In the genomic region with DNA sequence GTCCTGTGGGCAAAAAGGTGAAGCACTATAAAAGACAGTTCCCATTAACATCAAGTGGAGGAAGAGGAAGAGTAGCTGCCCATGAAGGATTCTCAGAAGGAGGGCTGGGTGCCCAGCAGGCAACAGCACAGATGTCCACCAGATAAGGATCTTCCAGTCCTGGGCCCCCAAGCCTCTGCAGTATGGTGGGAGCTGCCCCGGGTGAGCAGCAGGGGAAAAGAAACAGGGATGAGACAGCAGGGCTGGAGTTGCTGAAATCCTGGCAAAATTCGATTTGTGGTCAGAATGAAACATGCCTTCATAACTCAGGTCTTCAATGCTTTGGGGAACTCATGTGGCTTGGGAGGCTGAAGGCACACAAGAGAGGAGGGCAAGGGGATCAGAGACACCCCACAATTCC, we compare ENCODE assay signal across 27 cellular contexts.
DNase-seq lines count a peak whose midpoint lies in the region; ATAC-seq, FAIRE-seq and TF ChIP-seq lines count a peak whose summit lies in the region.
"Had no signal": no experiment of that assay in that cellular context is flagged by ENCODE, and none has a peak within 500 bp of the region (broad histone marks: within the 10 kb centered on the region; RNA-seq: fewer than 3 reads in every experiment).

No MANE protein-coding gene starts in this region.

- H3K4me1 ChIP-seq in BE2C: peaks cover 17% of the 10 kb centered on the region
- H3K4me1 ChIP-seq in endodermal cell (ENCODE audit: control insufficient read depth, insufficient read depth, low read length): no peaks in the 10 kb centered on the region
- H3K4me1 ChIP-seq in neural progenitor cell: peaks cover 29% of the 10 kb centered on the region
- no peaks in the 10 kb centered on the region for H3K4me1 ChIP-seq in HepG2 (ENCODE audit: insufficient read depth, low read length)
- H3K4me1 ChIP-seq in MM.1S (ENCODE audit: low read length): no peaks in the 10 kb centered on the region
- H3K4me1 ChIP-seq in mammary epithelial cell (ENCODE audit: insufficient read depth, low read length): no peaks in the 10 kb centered on the region
- H3K4me1 ChIP-seq: upper lobe of right lung had no signal

- H3K27me3 Mint-ChIP-seq in endodermal cell (ENCODE audit: insufficient read depth): peaks cover 18% of the 10 kb centered on the region
- no peaks in the 10 kb centered on the region for H3K27me3 Mint-ChIP-seq in neural progenitor cell (ENCODE audit: insufficient read depth, low read depth)
- H3K27me3 Mint-ChIP-seq: natural killer cell treated with Interleukin-12 subunit alpha and Interleukin-12 subunit beta and Interleukin-15 and Interleukin-18, amount 100 ng/mL, for 72 hours had no signal

- no peak for TF ChIP-seq POLR2A in HepG2 (IDR thresholded peaks at IDR 0.05; ENCODE audit: insufficient read depth in 1 of 2, low read depth in 2 of 2, low read length in 2 of 2)

- in situ Hi-C loops in KBM-7 (cut with MboI; ENCODE audit: low pct_unique_long_range_greater_than_20kb, low sequenced_read_pairs): no loop called here
- in situ Hi-C loops in HepG2 (cut with HindIII; ENCODE audit: extremely low pct_ligation_motif_present, low pct_unique_long_range_greater_than_20kb): no loop called here
- in situ Hi-C loops in mammary epithelial cell (cut with MboI; ENCODE audit: low sequenced_read_pairs in 2 of 2): no loop called here

- no peak overlapping the region for H3K27ac Mint-ChIP-seq in endodermal cell
- peak overlapping the region; percentile 94 for H3K27ac Mint-ChIP-seq in neural progenitor cell
- H3K27ac Mint-ChIP-seq: activated CD8-positive, alpha-beta T cell treated with anti-CD3 and anti-CD28 coated beads, Interleukin-2, amount 10 ng/mL, durations not matched to agents 7 days and 5 days; activated naive CD4-positive, alpha-beta T cell treated with anti-CD3 and anti-CD28 coated beads, Interleukin-2, amount 50 U/mL, for 72 hours; activated T-helper 2 cell treated with anti-CD3 and anti-CD28 coated beads, Interferon-gamma antibody, Interleukin-2, Interleukin-4, amounts not matched to agents 10 μg/mL and 5 μg/mL and 100 μg/mL, durations not matched to agents 14 hours and 24 hours and 36 hours; natural killer cell treated with Interleukin-12 subunit alpha and Interleukin-12 subunit beta and Interleukin-15 and Interleukin-18, amount 100 ng/mL, for 72 hours had no signal

- WGBS in endodermal cell (ENCODE audit: insufficient coverage in 1 of 2, insufficient read length in 1 of 2), 2 experiments: 88 to 100% methylated on average over 1 to 2 of the region's 2 CpGs
- WGBS in HepG2 (ENCODE audit: low lambda C conversion rate): 67% methylated on average over 2 of the region's 2 CpGs
- WGBS in mammary epithelial cell (ENCODE audit: low coverage, missing lambda C conversion rate): 64% methylated on average over 2 of the region's 2 CpGs

- H3K9me3 ChIP-seq in BE2C (no peaks in the 10 kb centered on the region), endodermal cell (ENCODE audit: control insufficient read depth, low read length) (no peaks in the 10 kb centered on the region), neural progenitor cell (ENCODE audit: low read depth) (no peaks in the 10 kb centered on the region), HepG2 (ENCODE audit: low read length) (no peaks in the 10 kb centered on the region), MM.1S (replicated peaks; ENCODE audit: insufficient read depth, low read length) (no peaks in the 10 kb centered on the region), mammary epithelial cell (replicated peaks; ENCODE audit: insufficient read depth, low read length) (no peaks in the 10 kb centered on the region)
- H3K9me3 ChIP-seq: pancreas, upper lobe of right lung had no signal

- H3K27ac ChIP-seq in endodermal cell (ENCODE audit: low read depth, low read length) (peak overlapping the region; percentile 95), neural progenitor cell (no peak overlapping the region), HepG2 (ENCODE audit: extremely low read length, insufficient read depth, low read length) (no peak overlapping the region), MM.1S (ENCODE audit: low read length) (no peak overlapping the region), mammary epithelial cell (ENCODE audit: insufficient read depth, low read depth, low read length) (no peak overlapping the region)
- H3K27ac ChIP-seq: C4-2B, pancreas, RWPE1, upper lobe of right lung had no signal

- TF ChIP-seq CTCF in BE2C (IDR thresholded peaks at IDR 0.05; ENCODE audit: low read depth, low read length) (no peak), endodermal cell (conservative IDR thresholded peaks at IDR 0.05) (no peak), neural progenitor cell (IDR thresholded peaks at IDR 0.05) (no peak), HepG2 (CRISPR knock-in tag; IDR thresholded peaks at IDR 0.05) (no peak), MM.1S (IDR thresholded peaks at IDR 0.05; ENCODE audit: low read length) (no peak), mammary epithelial cell (conservative IDR thresholded peaks at IDR 0.05 in 1 of 2, IDR thresholded peaks at IDR 0.05 in 1 of 2; ENCODE audit: extremely low read depth in 1 of 2, insufficient read depth in 1 of 2, low read depth in 1 of 2, low read length in 2 of 2) (no peak)

- no peak overlapping the region for H3K9ac ChIP-seq in endodermal cell (ENCODE audit: extremely low read depth, low read length, poor library complexity, severe bottlenecking)
- H3K9ac ChIP-seq in neural progenitor cell: no peak overlapping the region
- no peak overlapping the region for H3K9ac ChIP-seq in HepG2 (ENCODE audit: insufficient read depth, low read depth, low read length)
- no peak overlapping the region for H3K9ac ChIP-seq in MM.1S (ENCODE audit: low read length)
- no peak overlapping the region for H3K9ac ChIP-seq in mammary epithelial cell (ENCODE audit: insufficient read depth, low read length)

- H3K36me3 Mint-ChIP-seq in endodermal cell (ENCODE audit: low read depth): no peaks in the 10 kb centered on the region
- H3K36me3 Mint-ChIP-seq in neural progenitor cell: no peaks in the 10 kb centered on the region
- H3K36me3 Mint-ChIP-seq: natural killer cell treated with Interleukin-12 subunit alpha and Interleukin-12 subunit beta and Interleukin-15 and Interleukin-18, amount 100 ng/mL, for 72 hours had no signal

- H3K4me2 ChIP-seq in neural progenitor cell: peak overlapping the region; percentile 50
- no peak overlapping the region for H3K4me2 ChIP-seq in HepG2 (ENCODE audit: low read depth, low read length)
- no peak overlapping the region for H3K4me2 ChIP-seq in MM.1S (ENCODE audit: low read depth, low read length)
- no peak overlapping the region for H3K4me2 ChIP-seq in mammary epithelial cell (ENCODE audit: insufficient read depth, low read depth, low read length)

- H3F3A ChIP-seq in neural progenitor cell (ENCODE audit: low read depth): peaks cover 5% of the 10 kb centered on the region
- no peaks in the 10 kb centered on the region for H3F3A ChIP-seq in MM.1S (ENCODE audit: insufficient read depth, low read length)

- CTCF ChIA-PET in HepG2 (lab: Yijun Ruan, JAX; ENCODE audit: low intra/inter-chr PET ratio, low total read pairs) (no interaction called here), mammary epithelial cell (lab: Charles Lee; ENCODE audit: low non-redundant PET) (interaction anchor here (0.6 kb wide), 1 partner anchor 27 kb away, joined by 4 read pairs; no protein-coding TSS in a partner anchor)

- intact Hi-C loops in HepG2 (cut with micrococcal nuclease; ENCODE audit: unreplicated experiment) (no loop called here), mammary epithelial cell (cut with micrococcal nuclease) (no loop called here)

- DNase-seq in BE2C (peak; percentile 15), KBM-7 (peak; percentile 4), endodermal cell (no peak), neural progenitor cell (ENCODE audit: low spot score) (no peak), HepG2 (ENCODE audit: low spot score) (no peak), MM.1S (no peak), NCI-H187 (lab: John Stamatoyannopoulos, UW) (no peak), mammary epithelial cell (no peak)
- DNase-seq: ACHN; activated CD8-positive, alpha-beta T cell treated with anti-CD3 and anti-CD28 coated beads, Interleukin-2, amount 10 ng/mL, durations not matched to agents 7 days and 5 days; cortex of kidney; H9; islet precursor cell; left ventricle myocardium superior; NCI-H226; pancreas; stimulated activated CD4-positive, alpha-beta T cell treated with anti-CD3 and anti-CD28 coated beads, Interleukin-2, amount 100 ng/mL, for 48 hours; substantia nigra; T-helper 2 cell; upper lobe of right lung had no signal

- POLR2A ChIA-PET in HepG2 (lab: Yijun Ruan, JAX): no interaction called here

- dilution Hi-C loops in mammary epithelial cell (cut with HindIII; ENCODE audit: low sequenced_read_pairs): no loop called here

- H3K4me1 Mint-ChIP-seq in endodermal cell (peaks cover 6% of the 10 kb centered on the region), neural progenitor cell (peaks cover 55% of the 10 kb centered on the region)

- no peak for FAIRE-seq in HepG2 (lab: Jason Lieb, UNC)
- FAIRE-seq: endometrium, GM19239, pancreas had no signal

- H3K79me2 ChIP-seq in neural progenitor cell (ENCODE audit: low read depth) (no peaks in the 10 kb centered on the region), HepG2 (ENCODE audit: insufficient read depth, low read length) (no peaks in the 10 kb centered on the region), MM.1S (ENCODE audit: low read length) (no peaks in the 10 kb centered on the region), mammary epithelial cell (ENCODE audit: insufficient read depth, low read length) (no peaks in the 10 kb centered on the region)

- ATAC-seq in HepG2: no peak
- ATAC-seq: activated CD8-positive, alpha-beta T cell treated with anti-CD3 and anti-CD28 coated beads, Interleukin-2, amount 10 ng/mL, durations not matched to agents 7 days and 5 days; activated naive CD4-positive, alpha-beta T cell treated with anti-CD3 and anti-CD28 coated beads, Interleukin-2, amount 50 U/mL, for 72 hours; natural killer cell treated with Interleukin-12 subunit alpha and Interleukin-12 subunit beta and Interleukin-15 and Interleukin-18, amount 100 ng/mL, for 72 hours; upper lobe of right lung had no signal

- BruUV-seq in HepG2 (replicated peaks; lab: Mats Ljungman, UMichigan): no TSS peak
- BruUV-seq in mammary epithelial cell (replicated peaks; lab: Mats Ljungman, UMichigan): no TSS peak

- H3K4me3 ChIP-seq in BE2C (ENCODE audit: low read depth, low read length) (no peak overlapping the region), endodermal cell (ENCODE audit: low read length) (no peak overlapping the region), neural progenitor cell (no peak overlapping the region), HepG2 (replicated peaks in 1 of 3; ENCODE audit: insufficient read depth in 1 of 3, low read depth in 2 of 3, low read length in 3 of 3) (no peak overlapping the region), MM.1S (ENCODE audit: low read length) (no peak overlapping the region), mammary epithelial cell (replicated peaks in 1 of 3; ENCODE audit: insufficient read depth in 1 of 3, low read depth in 2 of 3, low read length in 3 of 3) (no peak overlapping the region)
- H3K4me3 ChIP-seq: pancreas, upper lobe of right lung had no signal

- no peaks in the 10 kb centered on the region for H4K20me1 ChIP-seq in neural progenitor cell (ENCODE audit: low read depth)
- H4K20me1 ChIP-seq in HepG2 (ENCODE audit: insufficient read depth, low read length): no peaks in the 10 kb centered on the region
- H4K20me1 ChIP-seq in MM.1S (ENCODE audit: insufficient read depth, low read length): no peaks in the 10 kb centered on the region
- no peaks in the 10 kb centered on the region for H4K20me1 ChIP-seq in mammary epithelial cell (ENCODE audit: insufficient read depth, low read length)

- H2AFZ ChIP-seq in neural progenitor cell (replicated peaks) (no peak overlapping the region), HepG2 (ENCODE audit: low read length) (no peak overlapping the region), MM.1S (ENCODE audit: low read length) (no peak overlapping the region), mammary epithelial cell (ENCODE audit: low read depth, low read length) (no peak overlapping the region)

- H3K9me3 Mint-ChIP-seq in endodermal cell (no peaks in the 10 kb centered on the region), neural progenitor cell (peaks cover 3% of the 10 kb centered on the region)
- H3K9me3 Mint-ChIP-seq: activated naive CD4-positive, alpha-beta T cell treated with anti-CD3 and anti-CD28 coated beads, Interleukin-2, amount 50 U/mL, for 72 hours; activated T-helper 2 cell treated with anti-CD3 and anti-CD28 coated beads, Interferon-gamma antibody, Interleukin-2, Interleukin-4, amounts not matched to agents 10 μg/mL and 5 μg/mL and 100 μg/mL, durations not matched to agents 14 hours and 24 hours and 36 hours; H9; natural killer cell treated with Interleukin-12 subunit alpha and Interleukin-12 subunit beta and Interleukin-15 and Interleukin-18, amount 100 ng/mL, for 72 hours had no signal

- no peaks in the 10 kb centered on the region; the same call in 1 of the 2 replicates for H3K36me3 ChIP-seq in BE2C
- H3K36me3 ChIP-seq in endodermal cell (ENCODE audit: control insufficient read depth, insufficient read depth, low read length): no peaks in the 10 kb centered on the region
- no peaks in the 10 kb centered on the region for H3K36me3 ChIP-seq in neural progenitor cell
- H3K36me3 ChIP-seq in HepG2 (replicated peaks in 1 of 2; ENCODE audit: control insufficient read depth in 1 of 2, insufficient read depth in 2 of 2, low read length in 2 of 2): no peaks in the 10 kb centered on the region
- no peaks in the 10 kb centered on the region for H3K36me3 ChIP-seq in MM.1S (replicated peaks; ENCODE audit: insufficient read depth, low read length)
- no peaks in the 10 kb centered on the region for H3K36me3 ChIP-seq in mammary epithelial cell (ENCODE audit: insufficient read depth, low read length)
- H3K36me3 ChIP-seq: pancreas, upper lobe of right lung had no signal

- H3K4me3 Mint-ChIP-seq in endodermal cell (no peak overlapping the region), neural progenitor cell (no peak overlapping the region)
- H3K4me3 Mint-ChIP-seq: activated CD8-positive, alpha-beta T cell treated with anti-CD3 and anti-CD28 coated beads, Interleukin-2, amount 10 ng/mL, durations not matched to agents 7 days and 5 days; H9; natural killer cell treated with Interleukin-12 subunit alpha and Interleukin-12 subunit beta and Interleukin-15 and Interleukin-18, amount 100 ng/mL, for 72 hours had no signal

- no peaks in the 10 kb centered on the region for H3K9me2 ChIP-seq in MM.1S (replicated peaks; ENCODE audit: insufficient read depth, low read length)

- no peak for TF ChIP-seq EP300 in HepG2 (IDR thresholded peaks at IDR 0.05; ENCODE audit: low read depth in 2 of 2, low read length in 2 of 2)
- TF ChIP-seq EP300 in HepG2 (CRISPR knock-in tag; IDR thresholded peaks at IDR 0.05; ENCODE audit: borderline replicate concordance): no peak

- TF ChIP-seq RAD21 in HepG2 (CRISPR knock-in tag; IDR thresholded peaks at IDR 0.05): no peak

- no peaks in the 10 kb centered on the region for H3K27me3 ChIP-seq in BE2C
- peaks cover 11% of the 10 kb centered on the region for H3K27me3 ChIP-seq in endodermal cell (ENCODE audit: control insufficient read depth, insufficient read depth, low read length, poor library complexity, severe bottlenecking)
- H3K27me3 ChIP-seq in neural progenitor cell: no peaks in the 10 kb centered on the region
- H3K27me3 ChIP-seq in HepG2 (ENCODE audit: control insufficient read depth in 1 of 2, insufficient read depth in 2 of 2, low read length in 2 of 2): no peaks in the 10 kb centered on the region
- H3K27me3 ChIP-seq in MM.1S (replicated peaks; ENCODE audit: insufficient read depth, low read length): no peaks in the 10 kb centered on the region
- H3K27me3 ChIP-seq in mammary epithelial cell (ENCODE audit: insufficient read depth, low read length): no peaks in the 10 kb centered on the region
- H3K27me3 ChIP-seq: pancreas, upper lobe of right lung had no signal

Comparison
In these comparisons a context has a peak if more than half of its experiments do, and no peak if none do; other contexts are left out.
1. DNase-seq: peak in BE2C (single experiment) and KBM-7 (single experiment); none in endodermal cell (single experiment), neural progenitor cell (single experiment), HepG2 (single experiment), MM.1S (single experiment), NCI-H187 (0 of 2) and mammary epithelial cell (single experiment).